In the genomic region with DNA sequence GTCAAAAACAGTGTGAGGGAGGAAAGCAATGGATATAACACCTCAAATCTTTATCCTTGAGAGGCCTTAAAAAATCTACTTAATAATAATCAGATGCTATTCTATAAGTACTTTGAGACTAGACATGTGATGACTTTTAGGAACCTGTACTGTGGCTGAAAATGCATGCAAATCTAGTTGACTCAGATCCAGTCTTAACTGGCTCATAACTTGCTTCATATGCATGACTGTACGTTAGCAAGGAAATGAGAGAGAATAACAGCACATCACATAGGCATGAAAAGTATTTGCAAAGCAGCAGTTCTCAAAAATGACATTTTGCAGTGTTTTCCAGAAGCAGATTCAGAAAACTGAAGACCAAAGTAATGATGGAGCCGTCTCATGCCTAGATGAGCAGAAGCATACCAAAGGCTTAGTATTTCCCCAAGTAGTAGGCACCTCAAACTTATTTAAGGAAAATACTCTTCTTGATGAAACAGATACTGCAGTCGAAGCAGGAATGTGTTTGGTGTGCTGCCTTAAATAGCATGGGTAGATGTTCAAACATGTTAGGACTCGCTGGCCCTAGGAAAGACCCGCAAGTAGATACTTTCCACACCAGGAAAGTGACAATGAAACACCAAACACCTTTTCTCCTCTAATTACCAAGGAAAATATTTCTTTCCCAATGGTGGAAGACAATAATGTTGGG, we compare ENCODE assay signal across 19 cellular contexts. TPM values are rescaled to one million over a fixed set of nuclear protein-coding genes. Genes with fewer than 3 reads are reported as not detected.
DNase-seq lines count a peak whose midpoint lies in the region; ATAC-seq and TF ChIP-seq lines count a peak whose summit lies in the region.
"Not testable (repeated sequence)": the region's sequence is repeated elsewhere in the genome, so short reads cannot be mapped to it uniquely, and the experiment has no call there.
"Had no signal": no experiment of that assay in that cellular context is flagged by ENCODE, and none has a peak within 500 bp of the region (broad histone marks: within the 10 kb centered on the region; RNA-seq: fewer than 3 reads in every experiment).

No MANE protein-coding gene starts in this region.

- H3K36me3 ChIP-seq in ACC112 (ENCODE audit: insufficient read depth, low read length), result not testable (repeated sequence)

- ATAC-seq in foreskin keratinocyte, result peak; percentile 68

- H3K4me3 ChIP-seq in ACC112 (ENCODE audit: low read depth, low read length); astrocyte of the cerebellum (ENCODE audit: low read depth, low read length); epithelial cell of esophagus (ENCODE audit: low read length): not testable (repeated sequence)

- DNase-seq in EH (ENCODE audit: low read depth), result peak; percentile 93
- peak; percentile 93 for DNase-seq in HS-27A (ENCODE audit: low read depth)
- DNase-seq in RPMI7951 (ENCODE audit: low read depth), result peak; percentile 69
- peak; percentile 47 for DNase-seq in astrocyte of the cerebellum (ENCODE audit: low read depth)
- peak; percentile 93 for DNase-seq in epithelial cell of esophagus (ENCODE audit: low read depth)
- peak; percentile 92 to 96 for DNase-seq in foreskin keratinocyte
- peak; percentile 84 for DNase-seq in non-pigmented ciliary epithelial cell (ENCODE audit: low read depth)

- H3K27ac ChIP-seq in ACC112 (ENCODE audit: low read depth, low read length), result peak overlapping the region; percentile 65
- peak overlapping the region; percentile 25 for H3K27ac ChIP-seq in foreskin keratinocyte

- in situ Hi-C loops in astrocyte of the cerebellum (cut with HindIII; ENCODE audit: low sequenced_read_pairs), result not testable (repeated sequence)

- H2AFZ ChIP-seq in ACC112 (ENCODE audit: low read length, unreplicated experiment), result not testable (repeated sequence)

- not testable (repeated sequence) for TF ChIP-seq CTCF in astrocyte of the cerebellum (IDR thresholded peaks at IDR 0.05; ENCODE audit: low read depth, low read length, missing control alignments); epithelial cell of esophagus (IDR thresholded peaks at IDR 0.05; ENCODE audit: insufficient read depth, low read depth, low read length, missing control alignments); foreskin keratinocyte (conservative IDR thresholded peaks at IDR 0.05)

- H3K4me1 ChIP-seq in ACC112 (ENCODE audit: control insufficient read depth, insufficient read depth, low read length, unreplicated experiment), result not testable (repeated sequence)
- H3K4me1 ChIP-seq in foreskin keratinocyte, result peaks cover 14% of the 10 kb centered on the region

- H3K79me2 ChIP-seq in ACC112 (ENCODE audit: control insufficient read depth, insufficient read depth, low read length, unreplicated experiment), result not testable (repeated sequence)

- H3K27me3 ChIP-seq in ACC112 (ENCODE audit: insufficient read depth, low read length); foreskin keratinocyte: not testable (repeated sequence)

RNA-seq across cellular contexts. Expression of gene PSG8, which starts 54.6 kb away (rescaled TPM):
- not detected in 2 replicates for total RNA-seq in RPMI7951 (2014; rRNA removed; shearing (Covaris generic))
- total RNA-seq in foreskin keratinocyte, result not detected in 2 replicates
- not detected in 2 replicates for polyA plus RNA-seq in foreskin keratinocyte
- total RNA-seq: activated B cell treated with CpG ODN at 0.5 μM for 24 hours; activated naive CD4-positive, alpha-beta T cell treated with anti-CD3 and anti-CD28 coated beads for 36 hours; CD4-positive, alpha-beta T cell; heart left ventricle; left lobe of liver; mesothelial cell of epicardium; naive thymus-derived CD8-positive, alpha-beta T cell; omental fat pad; Right ventricle myocardium inferior; suprapubic skin; urinary bladder had no signal
- polyA plus RNA-seq: heart left ventricle; naive thymus-derived CD8-positive, alpha-beta T cell; urinary bladder had no signal

RNA-seq across cellular contexts. Expression of gene PSG1, which starts 59.4 kb away (rescaled TPM):
- total RNA-seq in RPMI7951 (2014; rRNA removed; shearing (Covaris generic)), result 0.24 TPM in 1 of 2 replicates, not detected in the other
- total RNA-seq in foreskin keratinocyte, result not detected in 2 replicates
- not detected in 2 replicates for polyA plus RNA-seq in foreskin keratinocyte
- total RNA-seq: activated B cell treated with CpG ODN at 0.5 μM for 24 hours; activated naive CD4-positive, alpha-beta T cell treated with anti-CD3 and anti-CD28 coated beads for 36 hours; CD4-positive, alpha-beta T cell; heart left ventricle; left lobe of liver; mesothelial cell of epicardium; naive thymus-derived CD8-positive, alpha-beta T cell; omental fat pad; Right ventricle myocardium inferior; suprapubic skin; urinary bladder had no signal
- polyA plus RNA-seq: heart left ventricle; naive thymus-derived CD8-positive, alpha-beta T cell; urinary bladder had no signal
